Comparison of ENCODE assay signal across 22 cellular contexts in genomic region chr9:120299785-120300184, GRCh38.
DNase-seq lines count a peak whose midpoint lies in the region; ATAC-seq and TF ChIP-seq lines count a peak whose summit lies in the region.
"Had no signal": no experiment of that assay in that cellular context is flagged by ENCODE, and none has a peak within 500 bp of the region (broad histone marks: within the 10 kb centered on the region; RNA-seq: fewer than 3 reads in every experiment).

No MANE protein-coding gene starts in this region.

- H3K79me2 ChIP-seq in mammary epithelial cell (ENCODE audit: insufficient read depth, low read length) (no peaks in the 10 kb centered on the region), OCI-LY7 (ENCODE audit: insufficient read depth, low read depth, low read length) (no peaks in the 10 kb centered on the region)

- no peak for ATAC-seq in activated CD8-positive, alpha-beta memory T cell treated with anti-CD3 and anti-CD28 coated beads, Interleukin-2, amount 10 ng/mL, durations not matched to agents 7 days and 5 days
- no peak for ATAC-seq in HG03520 (IDR thresholded peaks at IDR 0.05; ENCODE audit: unreplicated experiment)
- ATAC-seq: activated T-helper 17 cell treated with anti-CD3 and anti-CD28 coated beads, Interleukin-2, amount 50 U/mL, for 72 hours had no signal

- TF ChIP-seq CTCF in MCF 10A (IDR thresholded peaks at IDR 0.05; ENCODE audit: unreplicated experiment) = peak; percentile 9
- no peak for TF ChIP-seq CTCF in mammary epithelial cell (conservative IDR thresholded peaks at IDR 0.05 in 1 of 2, IDR thresholded peaks at IDR 0.05 in 1 of 2; ENCODE audit: extremely low read depth in 1 of 2, insufficient read depth in 1 of 2, low read depth in 1 of 2, low read length in 2 of 2)
- TF ChIP-seq CTCF in OCI-LY7 (conservative IDR thresholded peaks at IDR 0.05; ENCODE audit: low read length) = peak; percentile 36; the same call in 1 of the 2 replicates
- TF ChIP-seq CTCF in endodermal cell (conservative IDR thresholded peaks at IDR 0.05) = peak; percentile 71

- H3K4me2 ChIP-seq in mammary epithelial cell (ENCODE audit: insufficient read depth, low read depth, low read length) = no peak overlapping the region
- no peak overlapping the region for H3K4me2 ChIP-seq in OCI-LY7 (ENCODE audit: low read length)

- H3K27me3 ChIP-seq in mammary epithelial cell (ENCODE audit: insufficient read depth, low read length) (peaks cover 3% of the 10 kb centered on the region), endodermal cell (ENCODE audit: control insufficient read depth, insufficient read depth, low read length, poor library complexity, severe bottlenecking) (no peaks in the 10 kb centered on the region)
- H3K27me3 ChIP-seq: testis had no signal

- no peaks in the 10 kb centered on the region for H3K9me2 ChIP-seq in OCI-LY7 (ENCODE audit: insufficient read depth, low read length)

- DNase-seq in MCF 10A (ENCODE audit: unreplicated experiment) = peak; percentile 49
- no peak for DNase-seq in mammary epithelial cell
- DNase-seq in OCI-LY7 (ENCODE audit: low spot score) = no peak
- DNase-seq in endodermal cell = peak; percentile 55
- no peak for DNase-seq in NOMO-1 treated with DMSO at 0.1 percent for 48 hours (lab: John Stamatoyannopoulos, UW; ENCODE audit: unreplicated experiment)
- DNase-seq in activated CD8-positive, alpha-beta memory T cell treated with anti-CD3 and anti-CD28 coated beads, Interleukin-2, amount 10 ng/mL, durations not matched to agents 7 days and 5 days = no peak
- no peak for DNase-seq in 8988T
- DNase-seq: activated CD4-positive, alpha-beta T cell treated with anti-CD3 and anti-CD28 coated beads for 4 hours; cerebellar nuclear complex; effector CD8-positive, alpha-beta T cell; HFFc6; NCI-H1048; NCI-H1930; NCI-H446; posterior cingulate gyrus; testis had no signal

- 70% methylated on average over 6 of the region's 6 CpGs for WGBS in mammary epithelial cell (ENCODE audit: low coverage, missing lambda C conversion rate)
- 68 to 74% methylated on average over 6 of the region's 6 CpGs for WGBS in endodermal cell (ENCODE audit: insufficient coverage in 1 of 2, insufficient read length in 1 of 2), 2 experiments

- intact Hi-C loops in MCF 10A (cut with micrococcal nuclease) = no loop called here
- intact Hi-C loops in mammary epithelial cell (cut with micrococcal nuclease) = no loop called here
- intact Hi-C loops in OCI-LY7 (cut with micrococcal nuclease; ENCODE audit: unreplicated experiment) = no loop called here

- H3K4me3 ChIP-seq in mammary epithelial cell (replicated peaks in 1 of 3; ENCODE audit: insufficient read depth in 1 of 3, low read depth in 2 of 3, low read length in 3 of 3) (no peak overlapping the region), OCI-LY7 (ENCODE audit: low read depth, low read length, poor library complexity, severe bottlenecking) (no peak overlapping the region), endodermal cell (ENCODE audit: low read length) (no peak overlapping the region)
- H3K4me3 ChIP-seq: testis had no signal

- H3K27me3 Mint-ChIP-seq in MCF 10A (ENCODE audit: insufficient read depth, unreplicated experiment) (no peaks in the 10 kb centered on the region), endodermal cell (ENCODE audit: insufficient read depth) (peaks cover 3% of the 10 kb centered on the region)
- H3K27me3 Mint-ChIP-seq in activated CD8-positive, alpha-beta memory T cell treated with anti-CD3 and anti-CD28 coated beads, Interleukin-2, amount 10 ng/mL, durations not matched to agents 7 days and 5 days = peaks cover 5% of the 10 kb centered on the region

- H3K27ac ChIP-seq in mammary epithelial cell (ENCODE audit: insufficient read depth, low read depth, low read length) (no peak overlapping the region), OCI-LY7 (ENCODE audit: low read depth, low read length, poor library complexity, severe bottlenecking) (no peak overlapping the region), endodermal cell (ENCODE audit: low read depth, low read length) (no peak overlapping the region)
- H3K27ac ChIP-seq: HL-60, testis had no signal

- no peak overlapping the region for H3K9ac ChIP-seq in mammary epithelial cell (ENCODE audit: insufficient read depth, low read length)
- H3K9ac ChIP-seq in endodermal cell (ENCODE audit: extremely low read depth, low read length, poor library complexity, severe bottlenecking) = no peak overlapping the region

- no peaks in the 10 kb centered on the region for H3K9me3 ChIP-seq in mammary epithelial cell (replicated peaks; ENCODE audit: insufficient read depth, low read length)
- no peaks in the 10 kb centered on the region for H3K9me3 ChIP-seq in OCI-LY7 (ENCODE audit: low read length)
- H3K9me3 ChIP-seq in endodermal cell (ENCODE audit: control insufficient read depth, low read length) = no peaks in the 10 kb centered on the region
- H3K9me3 ChIP-seq: testis had no signal

- H2AFZ ChIP-seq in mammary epithelial cell (ENCODE audit: low read depth, low read length) (no peak overlapping the region), OCI-LY7 (ENCODE audit: low read length) (no peak overlapping the region)

- POLR2A ChIA-PET in MCF 10A (lab: Yijun Ruan, JAX) (no interaction called here), OCI-LY7 (lab: Charles Lee) (interaction anchor here (0.6 kb wide), 1 partner anchor 1744 kb away, joined by 4 read pairs; no protein-coding TSS in a partner anchor)

- no peaks in the 10 kb centered on the region for H3K9me3 Mint-ChIP-seq in MCF 10A (ENCODE audit: unreplicated experiment)
- peaks cover 6% of the 10 kb centered on the region for H3K9me3 Mint-ChIP-seq in endodermal cell
- H3K9me3 Mint-ChIP-seq in activated CD8-positive, alpha-beta memory T cell treated with anti-CD3 and anti-CD28 coated beads, Interleukin-2, amount 10 ng/mL, durations not matched to agents 7 days and 5 days (ENCODE audit: low read depth) = no peaks in the 10 kb centered on the region
- H3K9me3 Mint-ChIP-seq: activated T-helper 17 cell treated with anti-CD3 and anti-CD28 coated beads, Interleukin-2, amount 50 U/mL, for 72 hours; HFFc6 had no signal

- no peaks in the 10 kb centered on the region for H3K36me3 Mint-ChIP-seq in MCF 10A (ENCODE audit: insufficient read depth, unreplicated experiment)
- H3K36me3 Mint-ChIP-seq in endodermal cell (ENCODE audit: low read depth) = no peaks in the 10 kb centered on the region
- no peaks in the 10 kb centered on the region for H3K36me3 Mint-ChIP-seq in activated CD8-positive, alpha-beta memory T cell treated with anti-CD3 and anti-CD28 coated beads, Interleukin-2, amount 10 ng/mL, durations not matched to agents 7 days and 5 days
- H3K36me3 Mint-ChIP-seq: activated naive CD8-positive, alpha-beta T cell; IgD-negative memory B cell had no signal

- H3K4me3 Mint-ChIP-seq in MCF 10A (ENCODE audit: unreplicated experiment) (no peak overlapping the region), endodermal cell (no peak overlapping the region)
- H3K4me3 Mint-ChIP-seq in activated CD8-positive, alpha-beta memory T cell treated with anti-CD3 and anti-CD28 coated beads, Interleukin-2, amount 10 ng/mL, durations not matched to agents 7 days and 5 days = no peak overlapping the region
- H3K4me3 Mint-ChIP-seq: activated naive CD8-positive, alpha-beta T cell; activated T-helper 17 cell treated with anti-CD3 and anti-CD28 coated beads, Interleukin-2, amount 50 U/mL, for 72 hours; HFFc6; IgD-negative memory B cell; nephron had no signal

- H3K4me1 ChIP-seq in mammary epithelial cell (ENCODE audit: insufficient read depth, low read length) = no peaks in the 10 kb centered on the region
- no peaks in the 10 kb centered on the region for H3K4me1 ChIP-seq in OCI-LY7 (ENCODE audit: insufficient read depth, low read length, poor library complexity, severe bottlenecking)
- H3K4me1 ChIP-seq in endodermal cell (ENCODE audit: control insufficient read depth, insufficient read depth, low read length) = no peaks in the 10 kb centered on the region
- H3K4me1 ChIP-seq: testis had no signal

- H3K4me1 Mint-ChIP-seq in MCF 10A (ENCODE audit: insufficient read depth, unreplicated experiment) (no peaks in the 10 kb centered on the region), endodermal cell (no peaks in the 10 kb centered on the region)
- H3K4me1 Mint-ChIP-seq in activated CD8-positive, alpha-beta memory T cell treated with anti-CD3 and anti-CD28 coated beads, Interleukin-2, amount 10 ng/mL, durations not matched to agents 7 days and 5 days = no peaks in the 10 kb centered on the region
- H3K4me1 Mint-ChIP-seq: activated T-helper 17 cell treated with anti-CD3 and anti-CD28 coated beads, Interleukin-2, amount 50 U/mL, for 72 hours; IgD-negative memory B cell; nephron had no signal

- no peaks in the 10 kb centered on the region for H4K20me1 ChIP-seq in mammary epithelial cell (ENCODE audit: insufficient read depth, low read length)
- no peaks in the 10 kb centered on the region for H4K20me1 ChIP-seq in OCI-LY7 (ENCODE audit: insufficient read depth, low read length)

- dilution Hi-C loops in mammary epithelial cell (cut with HindIII; ENCODE audit: low sequenced_read_pairs) = no loop called here

- CTCF ChIA-PET in MCF 10A (lab: Yijun Ruan, JAX) = no interaction called here
- CTCF ChIA-PET in mammary epithelial cell (lab: Charles Lee; ENCODE audit: low non-redundant PET) = no interaction called here
- CTCF ChIA-PET in OCI-LY7 (lab: Charles Lee; ENCODE audit: unreplicated experiment) = no interaction called here
- CTCF ChIA-PET in activated CD8-positive, alpha-beta memory T cell treated with anti-CD3 and anti-CD28 coated beads, Interleukin-2, amount 10 ng/mL, durations not matched to agents 7 days and 5 days (lab: Charles Lee) = no interaction called here

- in situ Hi-C loops in mammary epithelial cell (cut with MboI; ENCODE audit: low sequenced_read_pairs in 2 of 2) = no loop called here

- BruUV-seq in MCF 10A (replicated peaks; lab: Mats Ljungman, UMichigan) (no TSS peak), mammary epithelial cell (replicated peaks; lab: Mats Ljungman, UMichigan) (no TSS peak), OCI-LY7 (replicated peaks; lab: Mats Ljungman, UMichigan) (no TSS peak)

- H3K27ac Mint-ChIP-seq in MCF 10A (ENCODE audit: low read depth, unreplicated experiment) = no peak overlapping the region
- no peak overlapping the region for H3K27ac Mint-ChIP-seq in endodermal cell
- no peak overlapping the region for H3K27ac Mint-ChIP-seq in activated CD8-positive, alpha-beta memory T cell treated with anti-CD3 and anti-CD28 coated beads, Interleukin-2, amount 10 ng/mL, durations not matched to agents 7 days and 5 days
- H3K27ac Mint-ChIP-seq: activated naive CD8-positive, alpha-beta T cell; activated T-helper 17 cell treated with anti-CD3 and anti-CD28 coated beads, Interleukin-2, amount 50 U/mL, for 72 hours; HFFc6; IgD-negative memory B cell; nephron had no signal

- no peaks in the 10 kb centered on the region for H3K36me3 ChIP-seq in mammary epithelial cell (ENCODE audit: insufficient read depth, low read length)
- H3K36me3 ChIP-seq in OCI-LY7 (ENCODE audit: insufficient read depth, low read length) = no peaks in the 10 kb centered on the region
- H3K36me3 ChIP-seq in endodermal cell (ENCODE audit: control insufficient read depth, insufficient read depth, low read length) = no peaks in the 10 kb centered on the region

Comparison
In these comparisons a context has a peak if more than half of its experiments do, and no peak if none do; other contexts are left out.
1. DNase-seq: peak in MCF 10A (single experiment) and endodermal cell (single experiment); none in mammary epithelial cell (single experiment), OCI-LY7 (single experiment), NOMO-1 treated with DMSO at 0.1 percent for 48 hours (single experiment), activated CD8-positive, alpha-beta memory T cell treated with anti-CD3 and anti-CD28 coated beads, Interleukin-2, amount 10 ng/mL, durations not matched to agents 7 days and 5 days (single experiment) and 8988T (single experiment).
2. CTCF ChIP-seq: peak in MCF 10A (single experiment), OCI-LY7 (single experiment) and endodermal cell (single experiment); none in mammary epithelial cell (0 of 2).